ENCODE assay signal across 8 cellular contexts in genomic region chr2:203328735-203329549, GRCh38. TPM values are rescaled to one million over a fixed set of nuclear protein-coding genes. Genes with fewer than 3 reads are reported as not detected.
DNase-seq lines count a peak whose midpoint lies in the region; ATAC-seq and TF ChIP-seq lines count a peak whose summit lies in the region.

No MANE protein-coding gene starts in this region.

- H3K9ac ChIP-seq in parathyroid adenoma = peak overlapping the region; percentile 14

- peaks cover 18% of the 10 kb centered on the region for H3K4me1 ChIP-seq in cardiac muscle cell (ENCODE audit: low read depth)
- H3K4me1 ChIP-seq in parathyroid adenoma = no peaks in the 10 kb centered on the region
- H3K4me1 ChIP-seq in aorta (ENCODE audit: control insufficient read depth in 1 of 2, insufficient read depth in 2 of 2, low read length in 2 of 2) = no peaks in the 10 kb centered on the region

- no peaks in the 10 kb centered on the region for H3K36me3 Mint-ChIP-seq in activated naive CD8-positive, alpha-beta T cell treated with anti-CD3 and anti-CD28 coated beads for 36 hours

- peak overlapping the region; percentile 63 for H3K27ac Mint-ChIP-seq in activated naive CD8-positive, alpha-beta T cell treated with anti-CD3 and anti-CD28 coated beads for 36 hours

- H3K4me2 ChIP-seq in parathyroid adenoma (ENCODE audit: low read length) = peak overlapping the region; percentile 94

- no peaks in the 10 kb centered on the region for H3K36me3 ChIP-seq in cardiac muscle cell
- no peaks in the 10 kb centered on the region for H3K36me3 ChIP-seq in parathyroid adenoma (ENCODE audit: control insufficient read depth, insufficient read depth, low read length)
- no peaks in the 10 kb centered on the region for H3K36me3 ChIP-seq in aorta (ENCODE audit: control insufficient read depth in 1 of 2, insufficient read depth in 2 of 2, low read length in 1 of 2)

- DNase-seq in RPMI7951 (ENCODE audit: low read depth) (peak; percentile 56), cardiac muscle cell (ENCODE audit: low read depth in 1 of 2, low spot score in 1 of 2) (peak; percentile 53 to 66), aorta (peak; percentile 52 to 89)
- DNase-seq in activated naive CD8-positive, alpha-beta T cell treated with anti-CD3 and anti-CD28 coated beads for 36 hours = peak; percentile 70

- H3K27me3 ChIP-seq in cardiac muscle cell (no peaks in the 10 kb centered on the region), parathyroid adenoma (ENCODE audit: control insufficient read depth, insufficient read depth, low read length) (no peaks in the 10 kb centered on the region), aorta (ENCODE audit: control insufficient read depth in 1 of 2, insufficient read depth in 2 of 2, low read length in 1 of 2) (no peaks in the 10 kb centered on the region)

- peak overlapping the region; percentile 100 for H3K4me3 ChIP-seq in cardiac muscle cell
- H3K4me3 ChIP-seq in parathyroid adenoma (ENCODE audit: low read depth, low read length) = peak overlapping the region; percentile 93
- H3K4me3 ChIP-seq in aorta (ENCODE audit: low read length in 2 of 2) = peak overlapping the region; percentile 95 to 98

- no peaks in the 10 kb centered on the region for H3K9me3 Mint-ChIP-seq in activated naive CD8-positive, alpha-beta T cell treated with anti-CD3 and anti-CD28 coated beads for 36 hours

- H3K4me3 Mint-ChIP-seq in activated naive CD8-positive, alpha-beta T cell treated with anti-CD3 and anti-CD28 coated beads for 36 hours = peak overlapping the region; percentile 90

- peak overlapping the region; percentile 96 for H2AFZ ChIP-seq in parathyroid adenoma

- intact Hi-C loops in aorta (cut with DNase I) = loop anchor here in 1 of 2 donors (10.0 kb wide), 1 partner anchor 116 kb away; no protein-coding TSS in a partner anchor

- H3K79me2 ChIP-seq in parathyroid adenoma = peaks cover 20% of the 10 kb centered on the region

- H3K9me3 ChIP-seq in cardiac muscle cell (ENCODE audit: low read depth) (no peaks in the 10 kb centered on the region), parathyroid adenoma (ENCODE audit: control insufficient read depth, low read length) (no peaks in the 10 kb centered on the region), aorta (ENCODE audit: control insufficient read depth, low read length) (no peaks in the 10 kb centered on the region)

- TF ChIP-seq CTCF in C4-2B (conservative IDR thresholded peaks at IDR 0.05) (no peak), cardiac muscle cell (IDR thresholded peaks at IDR 0.05; ENCODE audit: low read depth, low read length) (no peak), parathyroid adenoma (IDR thresholded peaks at IDR 0.05) (no peak)

- H3K27ac ChIP-seq in C4-2B = peak overlapping the region; percentile 79
- peak overlapping the region; percentile 90 for H3K27ac ChIP-seq in cardiac muscle cell
- peak overlapping the region; percentile 83 for H3K27ac ChIP-seq in parathyroid adenoma
- H3K27ac ChIP-seq in aorta (ENCODE audit: low read depth in 1 of 2, low read length in 2 of 2) = peak overlapping the region; percentile 44 to 62

- no peaks in the 10 kb centered on the region for H3K27me3 Mint-ChIP-seq in activated naive CD8-positive, alpha-beta T cell treated with anti-CD3 and anti-CD28 coated beads for 36 hours

- WGBS in aorta, 2 donors = 0 to 1% methylated on average over 31 to 32 of the region's 32 CpGs

- ATAC-seq in GM19324 (IDR thresholded peaks at IDR 0.05; ENCODE audit: low FRiP score, unreplicated experiment) (peak; percentile 56), HG03378 (IDR thresholded peaks at IDR 0.05; ENCODE audit: unreplicated experiment) (peak; percentile 40), aorta (ENCODE audit: low FRiP score) (peak; percentile 78)

- H3K4me1 Mint-ChIP-seq in activated naive CD8-positive, alpha-beta T cell treated with anti-CD3 and anti-CD28 coated beads for 36 hours = peaks cover 28% of the 10 kb centered on the region

RNA-seq across cellular contexts. Expression of gene ABI2, which starts 0.7 kb away (rescaled TPM):
- 35.6 and 35.7 TPM in 2 replicates for total RNA-seq in RPMI7951 (2014; rRNA removed; shearing (Covaris generic))
- total RNA-seq in activated naive CD8-positive, alpha-beta T cell treated with anti-CD3 and anti-CD28 coated beads for 36 hours = 10 to 100 TPM; 36.3 to 39.1 TPM
- total RNA-seq in cardiac muscle cell (63.5 and 76.8 TPM in 2 replicates), aorta (10 to 100 TPM; 61.4 to 67.6 TPM)
- polyA plus RNA-seq in cardiac muscle cell (49.8 and 77.3 TPM in 2 replicates), aorta (10 to 100 TPM; 12.1 to 23.3 TPM)

Comparison
In these comparisons a context has a peak if more than half of its experiments do, and no peak if none do; other contexts are left out.
1. Peak in every context shown above with its lines: DNase-seq, ATAC-seq, H3K4me3 ChIP-seq and H3K27ac ChIP-seq.